Comparison of ENCODE assay signal across 9 cellular contexts in the genomic region with DNA sequence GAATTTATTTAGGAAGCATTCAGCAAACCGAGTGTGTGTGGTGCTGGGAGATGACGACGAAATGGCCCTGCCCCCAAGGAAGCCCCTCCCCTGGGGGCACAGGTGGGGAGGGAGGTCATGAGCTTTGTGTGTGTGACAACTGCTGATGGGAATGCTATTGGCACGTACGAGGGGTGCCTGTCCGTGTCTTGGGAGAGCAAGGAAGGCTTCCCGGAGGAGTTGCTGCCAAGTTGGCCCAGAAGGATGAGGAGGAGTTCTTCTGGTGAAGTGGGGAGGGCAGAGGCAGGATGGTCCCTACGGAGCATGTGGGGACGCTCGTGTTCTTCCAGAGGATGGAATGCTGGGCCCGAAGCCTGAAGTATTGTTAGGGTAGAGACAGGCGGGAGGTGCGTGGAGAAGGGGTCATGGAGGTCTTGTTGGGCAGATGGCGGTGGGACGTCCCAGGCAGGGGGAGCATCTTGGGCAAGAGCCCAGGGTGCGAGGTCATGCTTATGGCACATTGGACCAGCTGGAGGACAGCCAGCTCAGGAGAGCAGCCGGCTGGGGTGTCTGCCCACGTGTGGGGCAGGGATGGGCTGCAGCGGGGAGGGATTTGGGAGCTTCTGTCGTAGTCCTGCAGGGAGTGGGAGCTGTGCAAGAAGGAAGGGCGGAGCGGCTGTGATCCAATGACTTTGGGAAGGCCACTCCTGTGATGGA. TPM values are rescaled to one million over a fixed set of nuclear protein-coding genes. Genes with fewer than 3 reads are reported as not detected.
DNase-seq lines count a peak whose midpoint lies in the region; ATAC-seq and TF ChIP-seq lines count a peak whose summit lies in the region.
"Had no signal": no experiment of that assay in that cellular context is flagged by ENCODE, and none has a peak within 500 bp of the region (broad histone marks: within the 10 kb centered on the region; RNA-seq: fewer than 3 reads in every experiment).

No MANE protein-coding gene starts in this region.

- peaks cover 24% of the 10 kb centered on the region for H3K36me3 Mint-ChIP-seq in activated CD4-positive, alpha-beta T cell treated with anti-CD3 and anti-CD28 coated beads, Interleukin-2, amount 10 ng/mL, durations not matched to agents 24 days and 14 days (ENCODE audit: low read depth)
- peaks cover 18% of the 10 kb centered on the region for H3K36me3 Mint-ChIP-seq in activated T-helper 1 cell treated with anti-CD3 and anti-CD28 coated beads, Interleukin-12 subunit alpha, Interleukin-12 subunit beta, Interleukin-2, Interleukin-4 antibody, amounts not matched to agents 30 ng/mL and 10 ng/mL and 1 ng/mL, durations not matched to agents 14 hours and 24 hours and 36 hours (ENCODE audit: low read depth)

- H3K9me3 Mint-ChIP-seq in activated CD4-positive, alpha-beta T cell treated with anti-CD3 and anti-CD28 coated beads, Interleukin-2, amount 10 ng/mL, durations not matched to agents 24 days and 14 days, result no peaks in the 10 kb centered on the region
- no peaks in the 10 kb centered on the region for H3K9me3 Mint-ChIP-seq in activated T-helper 1 cell treated with anti-CD3 and anti-CD28 coated beads, Interleukin-12 subunit alpha, Interleukin-12 subunit beta, Interleukin-2, Interleukin-4 antibody, amounts not matched to agents 30 ng/mL and 10 ng/mL and 1 ng/mL, durations not matched to agents 14 hours and 24 hours and 36 hours

- H3K9ac ChIP-seq in subcutaneous abdominal adipose tissue (ENCODE audit: low read length in 5 of 5), result no peak overlapping the region

- no peak overlapping the region for H3K4me3 Mint-ChIP-seq in activated CD4-positive, alpha-beta T cell treated with anti-CD3 and anti-CD28 coated beads, Interleukin-2, amount 10 ng/mL, durations not matched to agents 24 days and 14 days
- H3K4me3 Mint-ChIP-seq in activated T-helper 1 cell treated with anti-CD3 and anti-CD28 coated beads, Interleukin-12 subunit alpha, Interleukin-12 subunit beta, Interleukin-2, Interleukin-4 antibody, amounts not matched to agents 30 ng/mL and 10 ng/mL and 1 ng/mL, durations not matched to agents 14 hours and 24 hours and 36 hours, result no peak overlapping the region

- H3K27me3 ChIP-seq in hepatocyte, result no peaks in the 10 kb centered on the region
- H3K27me3 ChIP-seq in subcutaneous abdominal adipose tissue (ENCODE audit: control insufficient read depth in 5 of 5, insufficient read depth in 4 of 5, low read length in 5 of 5), result peaks cover 0 to 12% (median 3%) of the 10 kb centered on the region in 5 donors

- no peaks in the 10 kb centered on the region for H4K20me1 ChIP-seq in hepatocyte (ENCODE audit: insufficient read depth, poor library complexity, severe bottlenecking)

- H3K4me2 ChIP-seq in hepatocyte, result no peak overlapping the region

- H3K9me2 ChIP-seq in hepatocyte (replicated peaks; ENCODE audit: insufficient read depth), result no peaks in the 10 kb centered on the region

- no peak overlapping the region for H3K4me3 ChIP-seq in hepatocyte
- no peak overlapping the region for H3K4me3 ChIP-seq in subcutaneous abdominal adipose tissue (ENCODE audit: low read depth in 1 of 5, low read length in 5 of 5)

- H3K27ac Mint-ChIP-seq in activated CD4-positive, alpha-beta T cell treated with anti-CD3 and anti-CD28 coated beads, Interleukin-2, amount 10 ng/mL, durations not matched to agents 24 days and 14 days, result peak overlapping the region; percentile 100
- peak overlapping the region; percentile 99 for H3K27ac Mint-ChIP-seq in activated T-helper 1 cell treated with anti-CD3 and anti-CD28 coated beads, Interleukin-12 subunit alpha, Interleukin-12 subunit beta, Interleukin-2, Interleukin-4 antibody, amounts not matched to agents 30 ng/mL and 10 ng/mL and 1 ng/mL, durations not matched to agents 14 hours and 24 hours and 36 hours

- 91% methylated on average over 22 of the region's 22 CpGs for WGBS in hepatocyte (ENCODE audit: low lambda C conversion rate, missing lambda C conversion rate)

- H3K36me3 ChIP-seq in hepatocyte (replicated peaks; ENCODE audit: insufficient read depth, low read depth) (no peaks in the 10 kb centered on the region), subcutaneous abdominal adipose tissue (ENCODE audit: control insufficient read depth in 5 of 5, insufficient read depth in 5 of 5, low read length in 5 of 5) (no peaks in the 10 kb centered on the region)

- no peak for DNase-seq in activated CD4-positive, alpha-beta T cell treated with anti-CD3 and anti-CD28 coated beads, Interleukin-2, amount 10 ng/mL, durations not matched to agents 24 days and 14 days
- no peak for DNase-seq in activated CD4-positive, alpha-beta T cell treated with anti-CD3 and anti-CD28 coated beads, Interleukin-2, amount 50 U/mL, for 1 hour
- DNase-seq in activated T-helper 1 cell treated with anti-CD3 and anti-CD28 coated beads, Interleukin-12 subunit alpha, Interleukin-12 subunit beta, Interleukin-2, Interleukin-4 antibody, amounts not matched to agents 30 ng/mL and 10 ng/mL and 1 ng/mL, durations not matched to agents 14 hours and 24 hours and 36 hours (ENCODE audit: low spot score), result no peak
- DNase-seq in hepatocyte (ENCODE audit: low spot score) (peak; percentile 3), AG08396 (ENCODE audit: low spot score) (no peak)
- DNase-seq: GOT3 had no signal

- H3K9me3 ChIP-seq in hepatocyte (ENCODE audit: low read depth) (no peaks in the 10 kb centered on the region), subcutaneous abdominal adipose tissue (ENCODE audit: control insufficient read depth in 5 of 5, low read length in 5 of 5) (no peaks in the 10 kb centered on the region)

- TF ChIP-seq CTCF in hepatocyte (IDR thresholded peaks at IDR 0.05; ENCODE audit: poor library complexity), result no peak

- H3K27me3 Mint-ChIP-seq in activated CD4-positive, alpha-beta T cell treated with anti-CD3 and anti-CD28 coated beads, Interleukin-2, amount 10 ng/mL, durations not matched to agents 24 days and 14 days, result no peaks in the 10 kb centered on the region
- H3K27me3 Mint-ChIP-seq in activated T-helper 1 cell treated with anti-CD3 and anti-CD28 coated beads, Interleukin-12 subunit alpha, Interleukin-12 subunit beta, Interleukin-2, Interleukin-4 antibody, amounts not matched to agents 30 ng/mL and 10 ng/mL and 1 ng/mL, durations not matched to agents 14 hours and 24 hours and 36 hours (ENCODE audit: insufficient read depth), result no peaks in the 10 kb centered on the region

- H3K79me2 ChIP-seq in hepatocyte, result peaks cover 20% of the 10 kb centered on the region

- ATAC-seq in HG03469 (IDR thresholded peaks at IDR 0.05; ENCODE audit: unreplicated experiment), result no peak
- ATAC-seq in HG02981 (IDR thresholded peaks at IDR 0.05; ENCODE audit: unreplicated experiment), result no peak

- H3K4me1 ChIP-seq in hepatocyte (ENCODE audit: insufficient read depth), result peaks cover 26% of the 10 kb centered on the region
- H3K4me1 ChIP-seq in subcutaneous abdominal adipose tissue (ENCODE audit: control insufficient read depth in 5 of 5, insufficient read depth in 5 of 5, low read length in 5 of 5), result peaks cover 19 to 43% (median 37%) of the 10 kb centered on the region in 5 donors

- intact Hi-C loops in activated CD4-positive, alpha-beta T cell treated with anti-CD3 and anti-CD28 coated beads, Interleukin-2, amount 10 ng/mL, durations not matched to agents 24 days and 14 days (cut with micrococcal nuclease), result loop anchor here (2.0 to 10.0 kb wide), 4 partner anchors 19 to 87 kb away; no protein-coding TSS in a partner anchor
- intact Hi-C loops in activated T-helper 1 cell treated with anti-CD3 and anti-CD28 coated beads, Interleukin-12 subunit alpha, Interleukin-12 subunit beta, Interleukin-2, Interleukin-4 antibody, amounts not matched to agents 30 ng/mL and 10 ng/mL and 1 ng/mL, durations not matched to agents 14 hours and 24 hours and 36 hours (cut with micrococcal nuclease), result loop anchor here (2.0 kb wide), 1 partner anchor 179 kb away; no protein-coding TSS in a partner anchor

- H2AFZ ChIP-seq in hepatocyte, result no peak overlapping the region

- peaks cover 38% of the 10 kb centered on the region for H3K4me1 Mint-ChIP-seq in activated CD4-positive, alpha-beta T cell treated with anti-CD3 and anti-CD28 coated beads, Interleukin-2, amount 10 ng/mL, durations not matched to agents 24 days and 14 days
- peaks cover 50% of the 10 kb centered on the region for H3K4me1 Mint-ChIP-seq in activated T-helper 1 cell treated with anti-CD3 and anti-CD28 coated beads, Interleukin-12 subunit alpha, Interleukin-12 subunit beta, Interleukin-2, Interleukin-4 antibody, amounts not matched to agents 30 ng/mL and 10 ng/mL and 1 ng/mL, durations not matched to agents 14 hours and 24 hours and 36 hours (ENCODE audit: low read depth)

- H3K27ac ChIP-seq in hepatocyte (no peak overlapping the region), subcutaneous abdominal adipose tissue (ENCODE audit: low read depth, low read length) (peak overlapping the region; percentile 69)

RNA-seq across cellular contexts. Expression of a gene that starts 46.1 kb away (rescaled TPM):
- 22.2 and 24.3 TPM in 2 replicates for total RNA-seq in activated CD4-positive, alpha-beta T cell treated with anti-CD3 and anti-CD28 coated beads, Interleukin-2, amount 10 ng/mL, durations not matched to agents 24 days and 14 days
- total RNA-seq in activated T-helper 1 cell treated with anti-CD3 and anti-CD28 coated beads, Interleukin-12 subunit alpha, Interleukin-12 subunit beta, Interleukin-2, Interleukin-4 antibody, amounts not matched to agents 30 ng/mL and 10 ng/mL and 1 ng/mL, durations not matched to agents 14 hours and 24 hours and 36 hours, result 29.0 and 31.2 TPM in 2 replicates
- total RNA-seq in hepatocyte, result 15.4 and 15.6 TPM in 2 replicates
- polyA plus RNA-seq in hepatocyte, result 16.5 and 21.4 TPM in 2 replicates
